In the genomic region with DNA sequence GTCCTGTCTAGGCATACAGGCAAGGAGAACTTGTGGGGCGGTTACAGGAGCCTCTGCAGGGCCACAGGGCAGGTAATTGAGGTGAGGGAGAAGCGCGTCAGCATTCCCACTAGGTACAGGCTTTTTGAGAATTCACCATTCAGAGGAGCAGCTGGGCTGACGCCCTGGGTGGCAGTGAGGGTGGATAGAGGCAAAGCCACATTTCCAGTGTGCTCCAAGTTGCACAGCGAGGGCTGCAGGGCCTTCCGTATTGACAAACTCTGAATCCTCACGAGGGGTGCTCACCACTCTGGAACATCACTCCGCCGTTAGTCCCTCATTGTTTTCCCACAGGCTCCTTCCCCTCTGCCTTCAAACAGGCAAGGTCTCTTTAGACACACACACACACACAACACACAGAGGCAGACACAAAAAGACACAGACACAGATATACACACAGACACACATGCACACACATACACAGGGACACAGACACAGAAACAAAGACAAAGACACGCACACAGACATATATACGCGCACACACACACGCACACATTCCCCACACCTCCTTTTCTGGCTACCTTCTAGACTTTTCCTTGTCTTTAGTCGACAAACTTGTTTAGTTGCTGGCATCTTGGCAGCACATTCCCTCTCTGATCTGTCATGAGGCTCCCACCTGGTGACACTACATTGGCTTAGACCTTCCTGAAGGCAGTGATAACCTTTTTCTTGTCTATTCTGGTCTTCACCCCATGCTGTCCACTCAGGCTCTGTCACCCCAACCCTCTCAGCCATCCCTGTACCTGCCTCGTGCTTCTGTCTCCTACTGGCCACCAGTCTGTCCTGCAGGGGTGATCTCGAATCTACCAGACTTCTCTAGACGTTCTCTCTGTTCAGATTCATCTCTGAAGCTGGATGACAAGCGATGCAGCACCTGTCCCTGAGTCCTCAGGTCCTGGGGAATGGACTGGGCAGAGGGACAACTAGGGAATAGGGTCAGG, we compare ENCODE assay signal across 22 cellular contexts.
A peak's percentile ranks its signal among the peaks of the same experiment; 100 is the strongest.
DNase-seq lines count a peak whose midpoint lies in the region; ATAC-seq and TF ChIP-seq lines count a peak whose summit lies in the region.
"Had no signal": no experiment of that assay in that cellular context is flagged by ENCODE, and none has a peak within 500 bp of the region (broad histone marks: within the 10 kb centered on the region; RNA-seq: fewer than 3 reads in every experiment).

No MANE protein-coding gene starts in this region.

- no peak overlapping the region for H3K27ac ChIP-seq in brain microvascular endothelial cell
- peak overlapping the region; percentile 62 to 69 for H3K27ac ChIP-seq in uterus
- no peak overlapping the region for H3K27ac ChIP-seq in ascending aorta
- H3K27ac ChIP-seq: BLaER1, GM23248, right lobe of liver, SK-N-MC had no signal

- H3K4me1 Mint-ChIP-seq in stimulated activated naive CD8-positive, alpha-beta T cell treated with anti-CD3 and anti-CD28 coated beads, Interleukin-15, Interleukin-2, amounts not matched to agents 100 ng/mL and 50 ng/mL, for 24 hours (ENCODE audit: low read depth) = peaks cover 7% of the 10 kb centered on the region
- H3K4me1 Mint-ChIP-seq in nephron = peaks cover 75% of the 10 kb centered on the region

- ATAC-seq in stimulated activated naive CD8-positive, alpha-beta T cell treated with anti-CD3 and anti-CD28 coated beads, Interleukin-15, Interleukin-2, amounts not matched to agents 100 U/mL and 50 U/mL, for 24 hours = no peak
- ATAC-seq in GM19328 (IDR thresholded peaks at IDR 0.05; ENCODE audit: unreplicated experiment) = no peak
- ATAC-seq: T-helper 17 cell had no signal

- intact Hi-C loops in uterus (cut with DNase I; ENCODE audit: low total_unique reads) = no loop called here
- intact Hi-C loops in ascending aorta (cut with DNase I) = no loop called here

- in situ Hi-C loops in brain microvascular endothelial cell (cut with HindIII; ENCODE audit: low pct_ligation_motif_present, low sequenced_read_pairs) = no loop called here

- H3K4me3 ChIP-seq in brain microvascular endothelial cell (ENCODE audit: low read depth, low read length) (no peak overlapping the region), uterus (no peak overlapping the region), ascending aorta (no peak overlapping the region)
- H3K4me3 ChIP-seq: BLaER1, GM23248, right lobe of liver, SK-N-MC had no signal

- no peak overlapping the region for H3K4me3 Mint-ChIP-seq in stimulated activated naive CD8-positive, alpha-beta T cell treated with anti-CD3 and anti-CD28 coated beads, Interleukin-15, Interleukin-2, amounts not matched to agents 100 ng/mL and 50 ng/mL, for 24 hours
- H3K4me3 Mint-ChIP-seq in nephron = no peak overlapping the region
- H3K4me3 Mint-ChIP-seq: activated naive CD4-positive, alpha-beta T cell treated with anti-CD3 and anti-CD28 coated beads, Interleukin-2, amount 50 U/mL, for 24 hours; activated T-helper 1 cell treated with anti-CD3 and anti-CD28 coated beads, Interleukin-12 subunit alpha, Interleukin-12 subunit beta, Interleukin-2, Interleukin-4 antibody, amounts not matched to agents 30 ng/mL and 10 ng/mL and 1 ng/mL, durations not matched to agents 14 hours and 24 hours and 36 hours; T-helper 17 cell had no signal

- peak; percentile 12 for TF ChIP-seq CTCF in brain microvascular endothelial cell (IDR thresholded peaks at IDR 0.05; ENCODE audit: low read depth, low read length, missing control alignments)
- no peak for TF ChIP-seq CTCF in nephron (IDR thresholded peaks at IDR 0.05; ENCODE audit: unreplicated experiment in 3 of 3)
- no peak for TF ChIP-seq CTCF in uterus (IDR thresholded peaks at IDR 0.05)
- no peak for TF ChIP-seq CTCF in ascending aorta (IDR thresholded peaks at IDR 0.05)

- H3K9me3 Mint-ChIP-seq in stimulated activated naive CD8-positive, alpha-beta T cell treated with anti-CD3 and anti-CD28 coated beads, Interleukin-15, Interleukin-2, amounts not matched to agents 100 ng/mL and 50 ng/mL, for 24 hours = no peaks in the 10 kb centered on the region
- no peaks in the 10 kb centered on the region for H3K9me3 Mint-ChIP-seq in nephron
- H3K9me3 Mint-ChIP-seq: activated naive CD4-positive, alpha-beta T cell treated with anti-CD3 and anti-CD28 coated beads, Interleukin-2, amount 50 U/mL, for 24 hours; activated T-helper 1 cell treated with anti-CD3 and anti-CD28 coated beads, Interleukin-12 subunit alpha, Interleukin-12 subunit beta, Interleukin-2, Interleukin-4 antibody, amounts not matched to agents 30 ng/mL and 10 ng/mL and 1 ng/mL, durations not matched to agents 14 hours and 24 hours and 36 hours had no signal

- H3K36me3 Mint-ChIP-seq in stimulated activated naive CD8-positive, alpha-beta T cell treated with anti-CD3 and anti-CD28 coated beads, Interleukin-15, Interleukin-2, amounts not matched to agents 100 ng/mL and 50 ng/mL, for 24 hours (ENCODE audit: low read depth) = no peaks in the 10 kb centered on the region
- H3K36me3 Mint-ChIP-seq in nephron (ENCODE audit: low read depth) = no peaks in the 10 kb centered on the region
- H3K36me3 Mint-ChIP-seq: activated naive CD4-positive, alpha-beta T cell treated with anti-CD3 and anti-CD28 coated beads, Interleukin-2, amount 50 U/mL, for 24 hours had no signal

- H3K36me3 ChIP-seq in brain microvascular endothelial cell (replicated peaks) (no peaks in the 10 kb centered on the region), uterus (no peaks in the 10 kb centered on the region), ascending aorta (no peaks in the 10 kb centered on the region)
- H3K36me3 ChIP-seq: BLaER1, right lobe of liver had no signal

- no peak for TF ChIP-seq POLR2A in uterus (IDR thresholded peaks at IDR 0.05)

- no peak for DNase-seq in stimulated activated naive CD8-positive, alpha-beta T cell treated with anti-CD3 and anti-CD28 coated beads, Interleukin-15, Interleukin-2, amounts not matched to agents 100 U/mL and 50 U/mL, for 24 hours
- DNase-seq in brain microvascular endothelial cell (no peak), uterus (no peak), ascending aorta (ENCODE audit: low spot score in 2 of 2) (no peak), NCI-H82 treated with DMSO at 0.1 percent for 48 hours (lab: John Stamatoyannopoulos, UW; ENCODE audit: unreplicated experiment) (no peak)
- DNase-seq: activated CD4-positive, alpha-beta T cell treated with anti-CD3 and anti-CD28 coated beads, Interleukin-2, amount 50 U/mL, for 1 hour; effector CD4-positive, alpha-beta T cell; GDM1; GM23248; NCI-H1417 treated with DMSO at 0.1 percent for 48 hours; NCI-H510A; right lobe of liver; stimulated activated CD4-positive, alpha-beta T cell treated with anti-CD3 and anti-CD28 coated beads, Interleukin-15, amount 100 ng/mL, for 24 hours; stimulated activated CD8-positive, alpha-beta memory T cell treated with anti-CD3 and anti-CD28 coated beads, Interleukin-4, amount 100 ng/mL, for 48 hours; T-helper 17 cell had no signal

- H3K27me3 ChIP-seq in brain microvascular endothelial cell (replicated peaks) (no peaks in the 10 kb centered on the region), uterus (no peaks in the 10 kb centered on the region), ascending aorta (no peaks in the 10 kb centered on the region)
- H3K27me3 ChIP-seq: BLaER1, right lobe of liver had no signal

- H3K9me3 ChIP-seq in uterus = no peaks in the 10 kb centered on the region
- no peaks in the 10 kb centered on the region for H3K9me3 ChIP-seq in ascending aorta
- H3K9me3 ChIP-seq: BLaER1, right lobe of liver had no signal

- peaks cover 47% of the 10 kb centered on the region for H3K27me3 Mint-ChIP-seq in stimulated activated naive CD8-positive, alpha-beta T cell treated with anti-CD3 and anti-CD28 coated beads, Interleukin-15, Interleukin-2, amounts not matched to agents 100 ng/mL and 50 ng/mL, for 24 hours
- H3K27me3 Mint-ChIP-seq in nephron (ENCODE audit: low read depth) = peaks cover 20% of the 10 kb centered on the region

- H3K4me1 ChIP-seq in uterus = peaks cover 0 to 20% of the 10 kb centered on the region in 2 donors
- H3K4me1 ChIP-seq in ascending aorta = no peaks in the 10 kb centered on the region

- H3K27ac Mint-ChIP-seq in stimulated activated naive CD8-positive, alpha-beta T cell treated with anti-CD3 and anti-CD28 coated beads, Interleukin-15, Interleukin-2, amounts not matched to agents 100 ng/mL and 50 ng/mL, for 24 hours = peak overlapping the region; percentile 26
- H3K27ac Mint-ChIP-seq in nephron = peak overlapping the region; percentile 32 to 78 (median 64)
- H3K27ac Mint-ChIP-seq: activated naive CD4-positive, alpha-beta T cell treated with anti-CD3 and anti-CD28 coated beads, Interleukin-2, amount 50 U/mL, for 24 hours; activated T-helper 1 cell treated with anti-CD3 and anti-CD28 coated beads, Interleukin-12 subunit alpha, Interleukin-12 subunit beta, Interleukin-2, Interleukin-4 antibody, amounts not matched to agents 30 ng/mL and 10 ng/mL and 1 ng/mL, durations not matched to agents 14 hours and 24 hours and 36 hours; T-helper 17 cell had no signal

Comparison
In these comparisons a context has a peak if more than half of its experiments do, and no peak if none do; other contexts are left out.
1. H3K27ac ChIP-seq: peak in uterus (2 of 2); none in brain microvascular endothelial cell (single experiment) and ascending aorta (0 of 2).